Comparison of ENCODE assay signal across 1 cellular context in genomic region chr5:120449501-120449900, GRCh38.
TF ChIP-seq lines count a peak whose summit lies in the region.

No MANE protein-coding gene starts in this region.

TF ChIP-seq in IMR-90, 13 proteins besides CTCF, POLR2A, EP300 and RAD21:
- no peak for TF ChIP-seq MXI1 (IDR thresholded peaks at IDR 0.05; ENCODE audit: borderline replicate concordance, low read depth, low read length)
- TF ChIP-seq CEBPB (IDR thresholded peaks at IDR 0.05; ENCODE audit: low read depth, low read length), result no peak
- TF ChIP-seq MAFK (IDR thresholded peaks at IDR 0.05; ENCODE audit: low read depth, low read length), result no peak
- TF ChIP-seq SMC3 (IDR thresholded peaks at IDR 0.05; ENCODE audit: low read depth, low read length), result no peak
- no peak for TF ChIP-seq RFX5 (IDR thresholded peaks at IDR 0.05; ENCODE audit: low read depth, low read length)
- no peak for TF ChIP-seq NFE2L2 (IDR thresholded peaks at IDR 0.05; ENCODE audit: low read depth, low read length)
- no peak for TF ChIP-seq RCOR1 (IDR thresholded peaks at IDR 0.05; ENCODE audit: insufficient replicate concordance, low read length)
- TF ChIP-seq MAZ (IDR thresholded peaks at IDR 0.05; ENCODE audit: borderline replicate concordance, low read depth, low read length), result no peak
